ENCODE assay signal across 8 cellular contexts in genomic region chr10:13708256-13708990, GRCh38.
DNase-seq lines count a peak whose midpoint lies in the region; FAIRE-seq and TF ChIP-seq lines count a peak whose summit lies in the region.

No MANE protein-coding gene starts in this region.

- no peak overlapping the region for H4K8ac ChIP-seq in mesendoderm (ENCODE audit: low read depth, low read length)

- H3K27ac ChIP-seq in left ventricle myocardium inferior (replicated peaks) (peak overlapping the region; percentile 90), mesendoderm (ENCODE audit: low read depth, low read length) (peak overlapping the region; percentile 76)

- no CpG with 5 or more reads among the region's 8 CpGs for WGBS in mesendoderm (ENCODE audit: extremely low coverage, insufficient coverage, low lambda C conversion rate)

- intact Hi-C loops in left ventricle myocardium inferior (cut with micrococcal nuclease) = no loop called here
- intact Hi-C loops in cardiac septum (cut with DNase I) = loop anchor here (5.0 kb wide), 1 partner anchor 69 kb away; no protein-coding TSS in a partner anchor

- DNase-seq in left ventricle myocardium inferior (no peak), cardiac septum (ENCODE audit: low spot score) (no peak), mesendoderm (peak; percentile 82), ureter (ENCODE audit: low spot score) (peak; percentile 63), H54 (ENCODE audit: insufficient read length, low spot score) (no peak), RPMI8226 (no peak)
- DNase-seq in activated CD4-positive, alpha-beta T cell treated with anti-CD3 and anti-CD28 coated beads for 48 hours = no peak

- H3K4me3 ChIP-seq in left ventricle myocardium inferior (peak overlapping the region; percentile 74), mesendoderm (ENCODE audit: low read length) (no peak overlapping the region)

- peaks cover 31% of the 10 kb centered on the region for H3K36me3 Mint-ChIP-seq in brain

- H3K18ac ChIP-seq in mesendoderm (ENCODE audit: low read length) = peak overlapping the region; percentile 8

- H4K5ac ChIP-seq in mesendoderm (ENCODE audit: low read length) = no peak overlapping the region

- H3K4me1 ChIP-seq in left ventricle myocardium inferior (peaks cover 96% of the 10 kb centered on the region), mesendoderm (ENCODE audit: control insufficient read depth, low read depth, low read length) (peaks cover 23% of the 10 kb centered on the region)

- peaks cover 2% of the 10 kb centered on the region for H3K79me2 ChIP-seq in mesendoderm (ENCODE audit: control insufficient read depth, insufficient read depth, low read length)

- peak overlapping the region; percentile 87 to 96 (median 95) for H3K27ac Mint-ChIP-seq in brain

- H3K9me3 Mint-ChIP-seq in brain = no peaks in the 10 kb centered on the region

- no peak for FAIRE-seq in H54 (lab: Jason Lieb, UNC)

- H2BK5ac ChIP-seq in mesendoderm (ENCODE audit: low read length) = peak overlapping the region; percentile 14

- peak overlapping the region; percentile 21 for H3K4ac ChIP-seq in mesendoderm (ENCODE audit: low read depth, low read length)

- H3K56ac ChIP-seq in mesendoderm (ENCODE audit: low read length) = peak overlapping the region; percentile 91

- H3K4me2 ChIP-seq in mesendoderm (ENCODE audit: low read length) = no peak overlapping the region

- H3K36me3 ChIP-seq in left ventricle myocardium inferior = no peaks in the 10 kb centered on the region
- no peaks in the 10 kb centered on the region for H3K36me3 ChIP-seq in mesendoderm (ENCODE audit: control insufficient read depth, insufficient read depth, low read length)

- H3K27me3 Mint-ChIP-seq in brain = no peaks in the 10 kb centered on the region

- no peak overlapping the region for H2BK120ac ChIP-seq in mesendoderm (ENCODE audit: low read depth, low read length)

- peak overlapping the region; percentile 82 to 91 (median 89) for H3K4me3 Mint-ChIP-seq in brain

- no peaks in the 10 kb centered on the region for H3K9me3 ChIP-seq in left ventricle myocardium inferior (replicated peaks)

- no peak overlapping the region for H3K23ac ChIP-seq in mesendoderm (ENCODE audit: low read length)

- peaks cover 96% of the 10 kb centered on the region for H3K4me1 Mint-ChIP-seq in brain

- H3K27me3 ChIP-seq in left ventricle myocardium inferior (ENCODE audit: low read depth) (no peaks in the 10 kb centered on the region), mesendoderm (ENCODE audit: insufficient read depth, low read length, poor library complexity) (no peaks in the 10 kb centered on the region)

- TF ChIP-seq POLR2A in H54 (IDR thresholded peaks at IDR 0.05; ENCODE audit: low read depth, low read length) = no peak

- H3K79me1 ChIP-seq in mesendoderm (ENCODE audit: low read length) = no peaks in the 10 kb centered on the region

- peak overlapping the region; percentile 83 for H3K9ac ChIP-seq in mesendoderm (ENCODE audit: low read length)

- H2BK15ac ChIP-seq in mesendoderm (replicated peaks; ENCODE audit: low read depth) = no peak overlapping the region

- peak overlapping the region; percentile 19 for H2AK5ac ChIP-seq in mesendoderm (ENCODE audit: low read length)

- TF ChIP-seq CTCF in left ventricle myocardium inferior (IDR thresholded peaks at IDR 0.05; ENCODE audit: borderline replicate concordance) = no peak
- no peak for TF ChIP-seq CTCF in brain (conservative IDR thresholded peaks at IDR 0.05)

Comparison
In these comparisons a context has a peak if more than half of its experiments do, and no peak if none do; other contexts are left out.
1. DNase-seq: peak in mesendoderm (single experiment) and ureter (single experiment); none in left ventricle myocardium inferior (single experiment), cardiac septum (single experiment), activated CD4-positive, alpha-beta T cell treated with anti-CD3 and anti-CD28 coated beads for 48 hours (single experiment), H54 (single experiment) and RPMI8226 (single experiment).